Comparison of ENCODE assay signal across 8 cellular contexts in genomic region chr4:87543835-87544461, GRCh38. TPM values are rescaled to one million over a fixed set of nuclear protein-coding genes. Genes with fewer than 3 reads are reported as not detected.
DNase-seq lines count a peak whose midpoint lies in the region; ATAC-seq and TF ChIP-seq lines count a peak whose summit lies in the region.

No MANE protein-coding gene starts in this region.

- no peaks in the 10 kb centered on the region for H3K4me1 ChIP-seq in right lobe of liver

- no peaks in the 10 kb centered on the region for H3K36me3 ChIP-seq in right lobe of liver

- ATAC-seq in right lobe of liver, result peak in 3 of 4 donors; percentile 39 to 66 (median 58)
- no peak for ATAC-seq in HG02642 (IDR thresholded peaks at IDR 0.05; ENCODE audit: poor library complexity, unreplicated experiment)
- ATAC-seq in GM18909 (IDR thresholded peaks at IDR 0.05; ENCODE audit: poor library complexity, unreplicated experiment), result no peak
- ATAC-seq in HG02885 (IDR thresholded peaks at IDR 0.05; ENCODE audit: poor library complexity, unreplicated experiment), result no peak
- ATAC-seq in HG03108 (IDR thresholded peaks at IDR 0.05; ENCODE audit: unreplicated experiment), result no peak

- CTCF ChIA-PET in Calu3 (lab: Charles Lee), result interaction anchor here (0.6 to 1.4 kb wide), 7 partner anchors 12 to 442 kb away, joined by 3 to 12 read pairs (median 3); no protein-coding TSS in a partner anchor

- H3K36me3 Mint-ChIP-seq in Calu3 (ENCODE audit: insufficient read depth, unreplicated experiment), result no peaks in the 10 kb centered on the region

- H3K27ac Mint-ChIP-seq in Calu3 (ENCODE audit: unreplicated experiment), result no peak overlapping the region

- no peaks in the 10 kb centered on the region for H3K9me3 ChIP-seq in right lobe of liver

- TF ChIP-seq CTCF in Calu3 (IDR thresholded peaks at IDR 0.05; ENCODE audit: unreplicated experiment) (no peak), right lobe of liver (IDR thresholded peaks at IDR 0.05) (peak; percentile 27 to 44 (median 42))

- DNase-seq in Calu3 (peak; percentile 32), Kasumi-1 (lab: John Stamatoyannopoulos, UW) (peak; percentile 39 to 64), T47D (ENCODE audit: low read depth in 1 of 2, low spot score in 1 of 2) (peak; percentile 9 to 54), right lobe of liver (no peak)

- intact Hi-C loops in Calu3 (cut with micrococcal nuclease; ENCODE audit: unreplicated experiment) (loop anchor here (1.0 to 2.0 kb wide), 3 partner anchors 135 to 305 kb away; no protein-coding TSS in a partner anchor), right lobe of liver (cut with DNase I) (no loop called here)

- in situ Hi-C loops in T47D (cut with HindIII; ENCODE audit: low pct_unique_long_range_greater_than_20kb, low sequenced_read_pairs), result no loop called here

- WGBS in right lobe of liver (ENCODE audit: insufficient coverage, low coverage, low lambda C conversion rate, missing lambda C conversion rate), result 25% methylated on average over 2 of the region's 3 CpGs

- no peak overlapping the region for H3K4me3 Mint-ChIP-seq in Calu3 (ENCODE audit: low read depth, unreplicated experiment)

- no peaks in the 10 kb centered on the region for H3K27me3 ChIP-seq in right lobe of liver

- no peak for TF ChIP-seq POLR2A in right lobe of liver (IDR thresholded peaks at IDR 0.05)

- H3K27me3 Mint-ChIP-seq in Calu3 (ENCODE audit: unreplicated experiment), result peaks cover 21% of the 10 kb centered on the region

- no peaks in the 10 kb centered on the region for H3K9me3 Mint-ChIP-seq in Calu3 (ENCODE audit: low read depth, unreplicated experiment)

- no peaks in the 10 kb centered on the region for H3K4me1 Mint-ChIP-seq in Calu3 (ENCODE audit: low read depth, unreplicated experiment)

- H3K27ac ChIP-seq in right lobe of liver, result no peak overlapping the region

- no peak overlapping the region for H3K4me3 ChIP-seq in right lobe of liver

- no TSS peak for BruUV-seq in Calu3 (replicated peaks; lab: Mats Ljungman, UMichigan)

RNA-seq across cellular contexts. Expression of gene SPARCL1, which starts 14.8 kb away (rescaled TPM):
- total RNA-seq in Calu3 (2022) (not detected in 2 replicates), right lobe of liver (10 to 100 TPM in 3 of 6 experiments, 1 to 10 TPM in 3; 5.3 to 14.3 (median 9.1) TPM)

Comparison
In these comparisons a context has a peak if more than half of its experiments do, and no peak if none do; other contexts are left out.
1. DNase-seq: peak in Calu3 (single experiment), Kasumi-1 (2 of 2) and T47D (2 of 2); none in right lobe of liver (0 of 3).
2. ATAC-seq: peak in right lobe of liver (3 of 4); none in HG02642 (single experiment), GM18909 (single experiment), HG02885 (single experiment) and HG03108 (single experiment).